ENCODE assay signal across 24 cellular contexts in genomic region chr9:125983681-125984080, GRCh38.
"Had no signal": no experiment of that assay in that cellular context is flagged by ENCODE, and none has a peak within 500 bp of the region (broad histone marks: within the 10 kb centered on the region; RNA-seq: fewer than 3 reads in every experiment).

No MANE protein-coding gene starts in this region.

- H3K4me1 ChIP-seq: heart right ventricle, lower lobe of right lung, pancreas, testis, tibial artery, upper lobe of left lung had no signal

- H3K27ac ChIP-seq: coronary artery, esophagus squamous epithelium, heart right ventricle, lower lobe of right lung, pancreas, testis, tibial artery, upper lobe of left lung had no signal

- H3K27ac Mint-ChIP-seq: immature natural killer cell; nephron; progenitor cell of endocrine pancreas; stimulated activated memory B cell treated with anti-CD40 and anti-IgM and Interleukin-4, amounts not matched to agents 10 μg/mL and 1 μg/mL and 100 μg/mL, for 72 hours had no signal

- H3K9me3 ChIP-seq: pancreas, testis had no signal

- ATAC-seq: heart right ventricle; left ventricle myocardium superior; lower lobe of right lung; pancreas; sciatic nerve; stimulated activated memory B cell treated with anti-CD40 and anti-IgM and Interleukin-4, amounts not matched to agents 10 μg/mL and 1 μg/mL and 100 μg/mL, for 72 hours; stimulated activated naive CD8-positive, alpha-beta T cell treated with anti-CD3 and anti-CD28 coated beads, Interleukin-15, Interleukin-2, amounts not matched to agents 100 U/mL and 50 U/mL, for 24 hours had no signal

- H3K36me3 ChIP-seq: esophagus squamous epithelium, heart right ventricle, lower lobe of right lung, pancreas, tibial artery, upper lobe of left lung had no signal

- H3K36me3 Mint-ChIP-seq: immature natural killer cell; stimulated activated memory B cell treated with anti-CD40 and anti-IgM and Interleukin-4, amounts not matched to agents 10 μg/mL and 1 μg/mL and 100 μg/mL, for 72 hours had no signal

- H3K4me3 Mint-ChIP-seq: immature natural killer cell; nephron; stimulated activated memory B cell treated with anti-CD40 and anti-IgM and Interleukin-4, amounts not matched to agents 10 μg/mL and 1 μg/mL and 100 μg/mL, for 72 hours had no signal

- H3K4me1 Mint-ChIP-seq: immature natural killer cell; nephron; stimulated activated memory B cell treated with anti-CD40 and anti-IgM and Interleukin-4, amounts not matched to agents 10 μg/mL and 1 μg/mL and 100 μg/mL, for 72 hours had no signal

- H3K4me3 ChIP-seq: coronary artery, esophagus squamous epithelium, heart right ventricle, lower lobe of right lung, pancreas, testis, tibial artery, upper lobe of left lung had no signal

- H3K27me3 ChIP-seq: pancreas, testis, upper lobe of left lung had no signal

- DNase-seq: dermis blood vessel endothelial cell; effector memory CD4-positive, alpha-beta T cell; erythroblast; esophagus squamous epithelium; foreskin melanocyte; glutamatergic neuron; heart right ventricle; hypothalamus; immature natural killer cell; left ventricle myocardium superior; lower lobe of right lung; occipital lobe; stimulated activated CD4-positive, alpha-beta T cell treated with anti-CD3 and anti-CD28 coated beads, Interleukin-4, amount 100 ng/mL, for 4 hours; stimulated activated naive CD8-positive, alpha-beta T cell treated with anti-CD3 and anti-CD28 coated beads, Interleukin-15, Interleukin-2, amounts not matched to agents 100 U/mL and 50 U/mL, for 24 hours; substantia nigra; testis; upper lobe of left lung had no signal
